ENCODE assay signal across 9 cellular contexts in the genomic region with DNA sequence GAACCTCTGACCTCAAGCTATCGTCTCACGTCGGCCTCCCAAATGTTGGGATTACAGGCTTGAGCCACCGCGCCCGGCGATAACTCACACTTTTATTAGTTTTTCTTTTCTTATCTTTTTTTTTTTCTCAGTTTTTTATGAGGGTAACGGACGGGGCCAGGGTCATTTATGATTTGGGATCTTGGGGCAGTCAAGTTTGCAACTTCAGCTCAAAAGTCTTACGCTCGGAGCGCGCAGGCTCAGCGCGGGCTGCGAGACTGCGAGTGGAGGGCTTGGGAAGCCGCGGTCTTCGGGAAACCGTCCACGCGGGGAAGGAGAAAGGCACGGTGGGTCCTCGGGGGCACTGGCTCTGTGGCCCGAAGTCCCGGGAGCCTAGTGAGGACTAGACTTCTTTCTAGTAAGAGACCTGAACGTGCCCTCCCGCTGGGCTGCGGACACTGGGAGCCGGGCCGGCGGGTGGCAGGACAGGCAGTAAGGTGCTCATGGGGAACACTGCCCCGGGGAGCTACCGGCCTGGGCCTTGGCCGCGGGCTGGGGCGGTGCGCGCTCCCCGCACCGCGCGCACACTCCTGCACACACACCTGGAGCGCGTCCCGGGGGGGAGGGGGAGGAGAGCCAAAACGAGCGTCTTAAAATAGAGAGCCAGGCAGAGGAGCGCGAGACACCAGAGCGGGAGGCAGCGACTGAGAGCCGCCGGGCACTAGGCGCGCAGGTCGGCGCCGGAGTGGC. TPM values are rescaled to one million over a fixed set of nuclear protein-coding genes. Genes with fewer than 3 reads are reported as not detected.
DNase-seq lines count a peak whose midpoint lies in the region; ATAC-seq and TF ChIP-seq lines count a peak whose summit lies in the region.
"Had no signal": no experiment of that assay in that cellular context is flagged by ENCODE, and none has a peak within 500 bp of the region (broad histone marks: within the 10 kb centered on the region; RNA-seq: fewer than 3 reads in every experiment).

No MANE protein-coding gene starts in this region.

- DNase-seq in HCT116 (ENCODE audit: low read depth, low spot score) (no peak), RWPE1 (ENCODE audit: low spot score) (peak; percentile 53), foreskin keratinocyte (peak in 1 of 2 donors; percentile 61), cerebellum (ENCODE audit: low spot score) (no peak), NK-92 (lab: John Stamatoyannopoulos, UW; ENCODE audit: unreplicated experiment) (no peak), NCI-H446 (lab: John Stamatoyannopoulos, UW) (no peak)

- no peak for TF ChIP-seq POLR2A in HCT116 (IDR thresholded peaks at IDR 0.05; ENCODE audit: borderline replicate concordance, extremely low read depth, insufficient read depth, insufficient read length)

- intact Hi-C loops in HCT116 (cut with micrococcal nuclease): no loop called here

- H3K9ac ChIP-seq in HCT116 (ENCODE audit: low read length) (no peak overlapping the region), parathyroid adenoma (no peak overlapping the region)

- CTCF ChIA-PET in HCT116 (lab: Charles Lee) (interaction anchor here (0.7 to 2.2 kb wide), 10 partner anchors 9 to 377 kb away, joined by 3 to 7 read pairs (median 4); no protein-coding TSS in a partner anchor), RWPE1 (lab: Yijun Ruan, JAX) (interaction anchor here (0.6 to 2.2 kb wide), 11 partner anchors 11 to 378 kb away, joined by 3 to 24 read pairs (median 5); no protein-coding TSS in a partner anchor)

- peaks cover 0 to 16% of the 10 kb centered on the region in 2 experiments; a peak in 2 of 4 replicates for H3K4me1 ChIP-seq in HCT116 (ENCODE audit: control insufficient read depth in 1 of 2, insufficient read depth in 2 of 2, low read length in 2 of 2)
- H3K4me1 ChIP-seq in foreskin keratinocyte: no peaks in the 10 kb centered on the region
- no peaks in the 10 kb centered on the region for H3K4me1 ChIP-seq in parathyroid adenoma

- peak overlapping the region; percentile 33 to 55 for H3K4me3 ChIP-seq in HCT116 (replicated peaks in 1 of 2; ENCODE audit: low read depth in 1 of 2, low read length in 2 of 2)
- H3K4me3 ChIP-seq in parathyroid adenoma (ENCODE audit: low read depth, low read length): no peak overlapping the region

- H3K9me2 ChIP-seq in HCT116 (ENCODE audit: insufficient read depth): no peaks in the 10 kb centered on the region

- no peak for TF ChIP-seq CTCF in HCT116 (IDR thresholded peaks at IDR 0.05 in 2 of 3, conservative IDR thresholded peaks at IDR 0.05 in 1 of 3; ENCODE audit: borderline replicate concordance in 1 of 3, insufficient read depth in 1 of 3, low read depth in 2 of 3, low read length in 2 of 3)
- TF ChIP-seq CTCF in RWPE1 (conservative IDR thresholded peaks at IDR 0.05; ENCODE audit: low read depth): no peak
- no peak for TF ChIP-seq CTCF in foreskin keratinocyte (conservative IDR thresholded peaks at IDR 0.05)
- TF ChIP-seq CTCF in parathyroid adenoma (IDR thresholded peaks at IDR 0.05): no peak

- POLR2A ChIA-PET in HCT116 (lab: Charles Lee): no interaction called here
- POLR2A ChIA-PET in RWPE1 (lab: Yijun Ruan, JAX; ENCODE audit: low non-redundant PET): no interaction called here

- H3K9me3 ChIP-seq in HCT116 (ENCODE audit: control insufficient read depth in 1 of 2, insufficient read depth in 1 of 2, low read depth in 1 of 2, low read length in 2 of 2): no peaks in the 10 kb centered on the region
- no peaks in the 10 kb centered on the region for H3K9me3 ChIP-seq in parathyroid adenoma (ENCODE audit: control insufficient read depth, low read length)

- H3K27ac ChIP-seq in HCT116 (ENCODE audit: low read depth, low read length) (no peak overlapping the region), RWPE1 (peak overlapping the region; percentile 65), foreskin keratinocyte (peak overlapping the region; percentile 23), parathyroid adenoma (no peak overlapping the region)

- no peaks in the 10 kb centered on the region for H3K79me2 ChIP-seq in HCT116 (ENCODE audit: insufficient read depth, low read length)
- no peaks in the 10 kb centered on the region for H3K79me2 ChIP-seq in parathyroid adenoma

- 0 out of 2 replicates have a peak, but pooled peaks cover 4% of the 10 kb centered on the region for H4K20me1 ChIP-seq in HCT116 (ENCODE audit: insufficient read depth)

- H2AFZ ChIP-seq in HCT116 (ENCODE audit: low read depth, low read length, poor library complexity, severe bottlenecking) (peak overlapping the region; percentile 82), parathyroid adenoma (no peak overlapping the region)

- peaks cover 55% of the 10 kb centered on the region; the same call in 1 of the 2 replicates for H3K27me3 ChIP-seq in HCT116 (ENCODE audit: insufficient read depth, low read length)
- H3K27me3 ChIP-seq in foreskin keratinocyte: peaks cover 56% of the 10 kb centered on the region
- H3K27me3 ChIP-seq in parathyroid adenoma (ENCODE audit: control insufficient read depth, insufficient read depth, low read length): no peaks in the 10 kb centered on the region

- BruUV-seq in HCT116 (replicated peaks; lab: Mats Ljungman, UMichigan): no TSS peak

- H3K4me2 ChIP-seq in HCT116 (ENCODE audit: low read length): peak overlapping the region; percentile 88
- peak overlapping the region; percentile 26 for H3K4me2 ChIP-seq in parathyroid adenoma (ENCODE audit: low read length)

- TF ChIP-seq RAD21 in HCT116 (IDR thresholded peaks at IDR 0.05; ENCODE audit: low read depth): no peak

- RAD21 ChIA-PET in HCT116 (lab: Charles Lee; ENCODE audit: low non-redundant PET in 1 of 2, low total read pairs in 2 of 2, uncharacterized antibody in 2 of 2, unreplicated experiment in 2 of 2): interaction anchor here in 1 of 2 experiments (1.1 kb wide), 1 partner anchor 374 kb away, joined by 5 read pairs; no protein-coding TSS in a partner anchor

- ATAC-seq in HCT116: peak; percentile 83
- peak; percentile 73 for ATAC-seq in foreskin keratinocyte
- no peak for ATAC-seq in HG02938 (IDR thresholded peaks at IDR 0.05; ENCODE audit: unreplicated experiment)

- H3K36me3 ChIP-seq in HCT116 (ENCODE audit: control insufficient read depth in 1 of 2, insufficient read depth in 2 of 2, low read length in 2 of 2) (no peaks in the 10 kb centered on the region), parathyroid adenoma (ENCODE audit: control insufficient read depth, insufficient read depth, low read length) (no peaks in the 10 kb centered on the region)

TF ChIP-seq in HCT116, 20 proteins besides CTCF, POLR2A, EP300 and RAD21 (continues in another document):
- no peak for TF ChIP-seq EZH2 (IDR thresholded peaks at IDR 0.05)
- no peak for TF ChIP-seq CBX3 (IDR thresholded peaks at IDR 0.05; ENCODE audit: low read depth)
- TF ChIP-seq REST (IDR thresholded peaks at IDR 0.05; ENCODE audit: low read depth): no peak
- TF ChIP-seq EZH2phosphoT487 (IDR thresholded peaks at IDR 0.05; ENCODE audit: borderline replicate concordance): no peak
- TF ChIP-seq ELF1 (IDR thresholded peaks at IDR 0.05; ENCODE audit: borderline replicate concordance, low read depth): no peak
- TF ChIP-seq POLR2AphosphoS5 (IDR thresholded peaks at IDR 0.05; ENCODE audit: low read depth, low read length): no peak
- TF ChIP-seq SIN3A (IDR thresholded peaks at IDR 0.05; ENCODE audit: low read depth): no peak
- TF ChIP-seq EGR1 (IDR thresholded peaks at IDR 0.05; ENCODE audit: low read depth): no peak
- TF ChIP-seq JUND (IDR thresholded peaks at IDR 0.05): no peak
- TF ChIP-seq FOSL1 (IDR thresholded peaks at IDR 0.05; ENCODE audit: low read depth): no peak
- no peak for TF ChIP-seq ZNF274 (IDR thresholded peaks at IDR 0.05; ENCODE audit: low read depth, low read length)
- TF ChIP-seq MAX (IDR thresholded peaks at IDR 0.05): no peak
- TF ChIP-seq ZFX (IDR thresholded peaks at IDR 0.05): no peak
- TF ChIP-seq TCF7L2 (IDR thresholded peaks at IDR 0.05; ENCODE audit: borderline replicate concordance, extremely low read depth, insufficient read depth, insufficient read length): no peak
- TF ChIP-seq SP1 (IDR thresholded peaks at IDR 0.05; ENCODE audit: low read depth): no peak
- no peak for TF ChIP-seq ATF3 (IDR thresholded peaks at IDR 0.05)

RNA-seq across cellular contexts. Expression of gene BARX2, which starts 0.5 kb away (rescaled TPM):
- 0.12 TPM for total RNA-seq in HCT116 (2021; ENCODE audit: unreplicated experiment)
- polyA plus RNA-seq in HCT116 (2012): 0.07 and 0.09 TPM in 2 replicates
- 0.65 and 1.8 TPM in 2 replicates for total RNA-seq in foreskin keratinocyte
- polyA plus RNA-seq in foreskin keratinocyte: 1.2 and 2.3 TPM in 2 replicates
- total RNA-seq in cerebellum: not detected
- total RNA-seq: HT1080 had no signal

Comparison
In these comparisons a context has a peak if more than half of its experiments do, and no peak if none do; other contexts are left out.
1. H3K27ac ChIP-seq: peak in RWPE1 (single experiment) and foreskin keratinocyte (single experiment); none in HCT116 (single experiment) and parathyroid adenoma (single experiment).